17 cellular contexts compared by ENCODE assay signal in the genomic region with DNA sequence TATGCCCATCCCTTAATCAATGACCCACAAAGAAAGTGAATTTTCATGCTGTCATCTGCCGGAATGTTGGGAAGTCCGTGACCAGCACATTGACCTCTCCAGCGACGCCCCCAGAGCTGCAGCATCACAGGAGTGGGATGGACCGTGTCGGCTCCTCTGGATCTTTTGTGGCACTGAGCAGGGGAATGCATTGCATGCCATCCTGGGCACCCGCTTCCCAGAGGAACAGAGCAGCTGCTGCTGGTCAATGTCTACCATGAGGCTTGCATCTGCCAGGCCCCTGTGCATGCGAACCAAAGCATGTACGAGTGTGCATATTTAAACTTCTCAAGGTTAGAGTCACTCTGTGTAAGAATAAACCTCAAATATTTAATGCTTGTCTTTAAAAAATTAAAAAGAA.
DNase-seq lines count a peak whose midpoint lies in the region; ATAC-seq lines count a peak whose summit lies in the region.
"Had no signal": no experiment of that assay in that cellular context is flagged by ENCODE, and none has a peak within 500 bp of the region (broad histone marks: within the 10 kb centered on the region; RNA-seq: fewer than 3 reads in every experiment).

No MANE protein-coding gene starts in this region.

- H3K9ac ChIP-seq in BLaER1 treated with 17β-estradiol and CSF1 and Interleukin-3, amounts not matched to agents 10 nM and 100 nM: no peak overlapping the region

- no peak overlapping the region for H3K27ac ChIP-seq in BLaER1 treated with 17β-estradiol and CSF1 and Interleukin-3, amounts not matched to agents 10 nM and 100 nM
- H3K27ac ChIP-seq in SJCRH30: peak overlapping the region; percentile 51
- H3K27ac ChIP-seq: C4-2B had no signal

- H3K27me3 ChIP-seq in BLaER1 treated with 17β-estradiol and CSF1 and Interleukin-3, amounts not matched to agents 10 nM and 100 nM: no peaks in the 10 kb centered on the region
- H3K27me3 ChIP-seq in SJCRH30: no peaks in the 10 kb centered on the region
- H3K27me3 ChIP-seq: BE2C had no signal

- H3K36me3 Mint-ChIP-seq in activated CD4-positive, alpha-beta T cell treated with anti-CD3 and anti-CD28 coated beads for 36 hours (ENCODE audit: low read depth): no peaks in the 10 kb centered on the region

- H3K9me3 Mint-ChIP-seq in activated CD4-positive, alpha-beta T cell treated with anti-CD3 and anti-CD28 coated beads for 36 hours (ENCODE audit: low read depth): no peaks in the 10 kb centered on the region
- H3K9me3 Mint-ChIP-seq: GM23338 had no signal

- H4K20me1 ChIP-seq in BLaER1 treated with 17β-estradiol and CSF1 and Interleukin-3, amounts not matched to agents 10 nM and 100 nM: no peaks in the 10 kb centered on the region

- CTCF ChIA-PET in activated CD4-positive, alpha-beta T cell treated with anti-CD3 and anti-CD28 coated beads for 36 hours (lab: Charles Lee): no interaction called here

- no peak for ATAC-seq in activated CD4-positive, alpha-beta T cell treated with anti-CD3 and anti-CD28 coated beads for 36 hours
- ATAC-seq: GM23338 had no signal

- peaks cover 7% of the 10 kb centered on the region for H3K27me3 Mint-ChIP-seq in activated CD4-positive, alpha-beta T cell treated with anti-CD3 and anti-CD28 coated beads for 36 hours

- H3K4me1 ChIP-seq in BLaER1 treated with 17β-estradiol and CSF1 and Interleukin-3, amounts not matched to agents 10 nM and 100 nM: peaks cover 25 to 32% (median 29%) of the 10 kb centered on the region in 10 experiments
- peaks cover 14% of the 10 kb centered on the region for H3K4me1 ChIP-seq in SJCRH30
- H3K4me1 ChIP-seq: BE2C, Caco-2 had no signal

- peak overlapping the region in 7 of 11 experiments; percentile 53 to 76 (median 70); a peak in 9 of 22 replicates for H3K4me2 ChIP-seq in BLaER1 treated with 17β-estradiol and CSF1 and Interleukin-3, amounts not matched to agents 10 nM and 100 nM
- H3K4me2 ChIP-seq: GM23338 had no signal

- H3K4me3 ChIP-seq in BLaER1 treated with 17β-estradiol and CSF1 and Interleukin-3, amounts not matched to agents 10 nM and 100 nM: no peak overlapping the region
- H3K4me3 ChIP-seq in SJCRH30 (no peak overlapping the region), skeletal muscle cell (ENCODE audit: low read depth, low read length) (no peak overlapping the region)
- H3K4me3 ChIP-seq: GM23338 had no signal

- H3K4me3 Mint-ChIP-seq in activated CD4-positive, alpha-beta T cell treated with anti-CD3 and anti-CD28 coated beads for 36 hours: no peak overlapping the region
- H3K4me3 Mint-ChIP-seq: CD4-positive, alpha-beta T cell; GM23338 had no signal

- H3K9me3 ChIP-seq in BLaER1 treated with 17β-estradiol and CSF1 and Interleukin-3, amounts not matched to agents 10 nM and 100 nM (replicated peaks in 1 of 11): peaks cover 0 to 7% (median 0%) of the 10 kb centered on the region in 11 experiments; a peak in 5 of 22 replicates
- H3K9me3 ChIP-seq in SJCRH30 (replicated peaks): peaks cover 10% of the 10 kb centered on the region
- H3K9me3 ChIP-seq: BE2C, Caco-2 had no signal

- H3K27ac Mint-ChIP-seq in activated CD4-positive, alpha-beta T cell treated with anti-CD3 and anti-CD28 coated beads for 36 hours: no peak overlapping the region
- H3K27ac Mint-ChIP-seq: CD4-positive, alpha-beta T cell; GM23338 had no signal

- POLR2A ChIA-PET in activated CD4-positive, alpha-beta T cell treated with anti-CD3 and anti-CD28 coated beads for 36 hours (lab: Charles Lee): no interaction called here

- intact Hi-C loops in activated CD4-positive, alpha-beta T cell treated with anti-CD3 and anti-CD28 coated beads for 36 hours (cut with DNase I, micrococcal nuclease): no loop called here

- H3K36me3 ChIP-seq in BLaER1 treated with 17β-estradiol and CSF1 and Interleukin-3, amounts not matched to agents 10 nM and 100 nM: no peaks in the 10 kb centered on the region
- no peaks in the 10 kb centered on the region for H3K36me3 ChIP-seq in SJCRH30
- H3K36me3 ChIP-seq: BE2C had no signal

- no peak for DNase-seq in SJCRH30
- peak; percentile 90 for DNase-seq in myocyte (ENCODE audit: low read depth)
- peak; percentile 32 for DNase-seq in skeletal muscle cell (ENCODE audit: low read depth)
- no peak for DNase-seq in AML-193 (lab: John Stamatoyannopoulos, UW)
- DNase-seq in Ammon's horn (ENCODE audit: low spot score): no peak
- no peak for DNase-seq in activated CD4-positive, alpha-beta T cell treated with anti-CD3 and anti-CD28 coated beads for 36 hours
- DNase-seq in NCI-H2081 treated with DMSO at 0.1 percent for 48 hours (lab: John Stamatoyannopoulos, UW): no peak
- DNase-seq: 8988T; BE2C; Caco-2; CD4-positive, alpha-beta T cell; DMS79; GDM1; HCEC 1CT had no signal

- no peaks in the 10 kb centered on the region for H3K4me1 Mint-ChIP-seq in activated CD4-positive, alpha-beta T cell treated with anti-CD3 and anti-CD28 coated beads for 36 hours
- H3K4me1 Mint-ChIP-seq: GM23338 had no signal

Comparison
In these comparisons a context has a peak if more than half of its experiments do, and no peak if none do; other contexts are left out.
1. DNase-seq: peak in myocyte (single experiment) and skeletal muscle cell (single experiment); none in SJCRH30 (0 of 2), AML-193 (0 of 2), Ammon's horn (single experiment), activated CD4-positive, alpha-beta T cell treated with anti-CD3 and anti-CD28 coated beads for 36 hours (single experiment) and NCI-H2081 treated with DMSO at 0.1 percent for 48 hours (single experiment).